Comparison of ENCODE assay signal across 1 cellular context in the genomic region with DNA sequence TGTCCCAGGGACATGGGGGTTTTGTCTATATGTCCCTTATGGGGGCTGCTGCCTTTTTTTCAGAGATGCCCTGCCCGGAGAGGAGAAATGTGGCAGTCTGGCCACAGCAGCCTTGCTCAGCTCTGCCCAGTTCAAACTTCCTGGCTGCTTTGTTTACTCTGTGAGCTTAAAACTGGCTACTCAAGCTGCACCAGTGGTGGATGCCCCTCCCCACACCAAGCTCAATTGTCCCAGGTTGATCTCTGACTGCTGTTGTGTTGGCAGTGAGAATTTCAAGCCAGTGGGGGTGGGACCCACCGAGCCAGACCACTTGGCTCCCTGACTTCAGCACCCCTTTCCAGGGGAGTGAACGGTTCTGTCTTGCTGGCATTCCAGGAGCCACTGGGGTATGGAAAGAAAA.
TF ChIP-seq lines count a peak whose summit lies in the region.

No MANE protein-coding gene starts in this region.

TF ChIP-seq in GM23338, 12 proteins besides CTCF, POLR2A, EP300 and RAD21 (continued from another document):
- TF ChIP-seq, protein P1, sequence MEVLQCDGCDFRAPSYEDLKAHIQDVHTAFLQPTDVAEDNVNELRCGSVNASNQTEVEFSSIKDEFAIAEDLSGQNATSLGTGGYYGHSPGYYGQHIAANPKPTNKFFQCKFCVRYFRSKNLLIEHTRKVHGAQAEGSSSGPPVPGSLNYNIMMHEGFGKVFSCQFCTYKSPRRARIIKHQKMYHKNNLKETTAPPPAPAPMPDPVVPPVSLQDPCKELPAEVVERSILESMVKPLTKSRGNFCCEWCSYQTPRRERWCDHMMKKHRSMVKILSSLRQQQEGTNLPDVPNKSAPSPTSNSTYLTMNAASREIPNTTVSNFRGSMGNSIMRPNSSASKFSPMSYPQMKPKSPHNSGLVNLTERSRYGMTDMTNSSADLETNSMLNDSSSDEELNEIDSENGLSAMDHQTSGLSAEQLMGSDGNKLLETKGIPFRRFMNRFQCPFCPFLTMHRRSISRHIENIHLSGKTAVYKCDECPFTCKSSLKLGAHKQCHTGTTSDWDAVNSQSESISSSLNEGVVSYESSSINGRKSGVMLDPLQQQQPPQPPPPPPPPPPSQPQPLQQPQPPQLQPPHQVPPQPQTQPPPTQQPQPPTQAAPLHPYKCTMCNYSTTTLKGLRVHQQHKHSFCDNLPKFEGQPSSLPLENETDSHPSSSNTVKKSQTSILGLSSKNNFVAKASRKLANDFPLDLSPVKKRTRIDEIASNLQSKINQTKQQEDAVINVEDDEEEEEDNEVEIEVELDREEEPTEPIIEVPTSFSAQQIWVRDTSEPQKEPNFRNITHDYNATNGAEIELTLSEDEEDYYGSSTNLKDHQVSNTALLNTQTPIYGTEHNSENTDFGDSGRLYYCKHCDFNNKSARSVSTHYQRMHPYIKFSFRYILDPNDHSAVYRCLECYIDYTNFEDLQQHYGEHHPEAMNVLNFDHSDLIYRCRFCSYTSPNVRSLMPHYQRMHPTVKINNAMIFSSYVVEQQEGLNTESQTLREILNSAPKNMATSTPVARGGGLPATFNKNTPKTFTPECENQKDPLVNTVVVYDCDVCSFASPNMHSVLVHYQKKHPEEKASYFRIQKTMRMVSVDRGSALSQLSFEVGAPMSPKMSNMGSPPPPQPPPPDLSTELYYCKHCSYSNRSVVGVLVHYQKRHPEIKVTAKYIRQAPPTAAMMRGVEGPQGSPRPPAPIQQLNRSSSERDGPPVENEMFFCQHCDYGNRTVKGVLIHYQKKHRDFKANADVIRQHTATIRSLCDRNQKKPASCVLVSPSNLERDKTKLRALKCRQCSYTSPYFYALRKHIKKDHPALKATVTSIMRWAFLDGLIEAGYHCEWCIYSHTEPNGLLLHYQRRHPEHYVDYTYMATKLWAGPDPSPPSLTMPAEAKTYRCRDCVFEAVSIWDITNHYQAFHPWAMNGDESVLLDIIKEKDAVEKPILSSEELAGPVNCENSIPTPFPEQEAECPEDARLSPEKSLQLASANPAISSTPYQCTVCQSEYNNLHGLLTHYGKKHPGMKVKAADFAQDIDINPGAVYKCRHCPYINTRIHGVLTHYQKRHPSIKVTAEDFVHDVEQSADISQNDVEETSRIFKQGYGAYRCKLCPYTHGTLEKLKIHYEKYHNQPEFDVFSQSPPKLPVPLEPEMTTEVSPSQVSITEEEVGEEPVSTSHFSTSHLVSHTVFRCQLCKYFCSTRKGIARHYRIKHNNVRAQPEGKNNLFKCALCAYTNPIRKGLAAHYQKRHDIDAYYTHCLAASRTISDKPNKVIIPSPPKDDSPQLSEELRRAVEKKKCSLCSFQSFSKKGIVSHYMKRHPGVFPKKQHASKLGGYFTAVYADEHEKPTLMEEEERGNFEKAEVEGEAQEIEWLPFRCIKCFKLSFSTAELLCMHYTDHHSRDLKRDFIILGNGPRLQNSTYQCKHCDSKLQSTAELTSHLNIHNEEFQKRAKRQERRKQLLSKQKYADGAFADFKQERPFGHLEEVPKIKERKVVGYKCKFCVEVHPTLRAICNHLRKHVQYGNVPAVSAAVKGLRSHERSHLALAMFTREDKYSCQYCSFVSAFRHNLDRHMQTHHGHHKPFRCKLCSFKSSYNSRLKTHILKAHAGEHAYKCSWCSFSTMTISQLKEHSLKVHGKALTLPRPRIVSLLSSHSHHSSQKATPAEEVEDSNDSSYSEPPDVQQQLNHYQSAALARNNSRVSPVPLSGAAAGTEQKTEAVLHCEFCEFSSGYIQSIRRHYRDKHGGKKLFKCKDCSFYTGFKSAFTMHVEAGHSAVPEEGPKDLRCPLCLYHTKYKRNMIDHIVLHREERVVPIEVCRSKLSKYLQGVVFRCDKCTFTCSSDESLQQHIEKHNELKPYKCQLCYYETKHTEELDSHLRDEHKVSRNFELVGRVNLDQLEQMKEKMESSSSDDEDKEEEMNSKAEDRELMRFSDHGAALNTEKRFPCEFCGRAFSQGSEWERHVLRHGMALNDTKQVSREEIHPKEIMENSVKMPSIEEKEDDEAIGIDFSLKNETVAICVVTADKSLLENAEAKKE (CRISPR knock-in tag; IDR thresholded peaks at IDR 0.05) = no peak
- TF ChIP-seq NANOG (IDR thresholded peaks at IDR 0.05; ENCODE audit: borderline replicate concordance) (no peak), EZH2 (IDR thresholded peaks at IDR 0.05; ENCODE audit: low read depth, unreplicated experiment) (no peak), CREB1 (CRISPR knock-in tag; IDR thresholded peaks at IDR 0.05; ENCODE audit: low read depth) (no peak), ZNF114 (CRISPR knock-in tag; IDR thresholded peaks at IDR 0.05) (no peak)
